24 cellular contexts compared by ENCODE assay signal in the genomic region with DNA sequence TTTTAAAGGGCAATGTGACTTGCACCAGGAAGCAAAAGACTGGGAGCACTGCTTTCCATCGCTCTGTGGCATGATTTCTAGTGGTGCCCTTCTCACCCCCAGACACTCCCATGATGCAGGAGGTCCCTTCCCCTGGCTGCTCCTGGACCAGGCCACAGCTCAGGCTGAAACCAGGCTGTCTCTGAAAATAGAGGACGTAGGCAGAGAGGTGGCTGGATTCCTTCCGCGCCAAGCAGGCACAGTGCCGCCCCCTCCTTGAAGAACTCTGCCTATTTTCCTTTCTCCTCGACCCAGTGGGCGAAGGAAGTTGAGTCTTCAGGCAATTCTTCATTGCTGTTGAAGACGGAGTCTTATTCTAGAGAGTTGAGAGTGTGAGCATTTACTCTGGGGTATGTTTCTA.
"Had no signal": no experiment of that assay in that cellular context is flagged by ENCODE, and none has a peak within 500 bp of the region (broad histone marks: within the 10 kb centered on the region; RNA-seq: fewer than 3 reads in every experiment).

No MANE protein-coding gene starts in this region.

- H3K36me3 Mint-ChIP-seq: memory B cell; naive thymus-derived CD8-positive, alpha-beta T cell; stimulated activated memory B cell treated with anti-CD40 and anti-IgM and Interleukin-4, amounts not matched to agents 10 μg/mL and 1 μg/mL and 100 μg/mL, for 72 hours had no signal

- H3K27me3 Mint-ChIP-seq: effector memory CD8-positive, alpha-beta T cell; memory B cell; naive thymus-derived CD8-positive, alpha-beta T cell; stimulated activated memory B cell treated with anti-CD40 and anti-IgM and Interleukin-4, amounts not matched to agents 10 μg/mL and 1 μg/mL and 100 μg/mL, for 72 hours had no signal

- H3K36me3 ChIP-seq: esophagus squamous epithelium, neutrophil, prostate gland, right atrium auricular region, sigmoid colon, thoracic aorta, tibial nerve, upper lobe of right lung, uterus had no signal

- H3K4me1 ChIP-seq: esophagus squamous epithelium, prostate gland, right atrium auricular region, upper lobe of right lung, uterus had no signal

- H3K9me3 Mint-ChIP-seq: effector memory CD8-positive, alpha-beta T cell; memory B cell; stimulated activated memory B cell treated with anti-CD40 and anti-IgM and Interleukin-4, amounts not matched to agents 10 μg/mL and 1 μg/mL and 100 μg/mL, for 72 hours had no signal

- H3K4me3 Mint-ChIP-seq: effector memory CD8-positive, alpha-beta T cell; memory B cell; naive thymus-derived CD8-positive, alpha-beta T cell; stimulated activated memory B cell treated with anti-CD40 and anti-IgM and Interleukin-4, amounts not matched to agents 10 μg/mL and 1 μg/mL and 100 μg/mL, for 72 hours had no signal

- H3K9ac ChIP-seq: parathyroid adenoma had no signal

- H2AFZ ChIP-seq: parathyroid adenoma had no signal

- ATAC-seq: effector memory CD8-positive, alpha-beta T cell; left lobe of liver; naive thymus-derived CD8-positive, alpha-beta T cell; stimulated activated memory B cell treated with anti-CD40 and anti-IgM and Interleukin-4, amounts not matched to agents 10 μg/mL and 1 μg/mL and 100 μg/mL, for 72 hours; stimulated activated naive CD8-positive, alpha-beta T cell treated with anti-CD3 and anti-CD28 coated beads, Interleukin-15, Interleukin-2, amounts not matched to agents 100 U/mL and 50 U/mL, for 24 hours; upper lobe of right lung had no signal

- H3K27me3 ChIP-seq: esophagus squamous epithelium, neutrophil, right atrium auricular region, sigmoid colon, tibial nerve, upper lobe of right lung, uterus had no signal

- H3K4me1 Mint-ChIP-seq: memory B cell had no signal

- H3K27ac Mint-ChIP-seq: memory B cell; naive thymus-derived CD8-positive, alpha-beta T cell; stimulated activated memory B cell treated with anti-CD40 and anti-IgM and Interleukin-4, amounts not matched to agents 10 μg/mL and 1 μg/mL and 100 μg/mL, for 72 hours had no signal

- H3K4me3 ChIP-seq: esophagus squamous epithelium, lung, prostate gland, right atrium auricular region, sigmoid colon, thoracic aorta, tibial nerve, upper lobe of right lung, uterus had no signal

- H3K79me2 ChIP-seq: parathyroid adenoma had no signal

- H3K27ac ChIP-seq: esophagus squamous epithelium, neutrophil, parathyroid adenoma, prostate gland, right atrium auricular region, sigmoid colon, thoracic aorta, upper lobe of right lung, uterus had no signal

- H3K9me3 ChIP-seq: esophagus squamous epithelium, neutrophil, prostate gland, right atrium auricular region, sigmoid colon, thoracic aorta, tibial nerve, upper lobe of right lung, uterus had no signal

- DNase-seq: cerebellar nuclear complex; cortex of kidney; effector memory CD8-positive, alpha-beta T cell; erythroblast; esophagus squamous epithelium; head of caudate nucleus; kidney; midbrain; naive thymus-derived CD8-positive, alpha-beta T cell; sigmoid colon; stimulated activated CD4-positive, alpha-beta T cell treated with anti-CD3 and anti-CD28 coated beads, Interleukin-4, amount 100 ng/mL, for 4 hours; stimulated activated naive CD8-positive, alpha-beta T cell treated with anti-CD3 and anti-CD28 coated beads, Interleukin-15, Interleukin-2, amounts not matched to agents 100 U/mL and 50 U/mL, for 24 hours; upper lobe of right lung; uterus had no signal
